ENCODE assay signal across 2 cellular contexts in the genomic region with DNA sequence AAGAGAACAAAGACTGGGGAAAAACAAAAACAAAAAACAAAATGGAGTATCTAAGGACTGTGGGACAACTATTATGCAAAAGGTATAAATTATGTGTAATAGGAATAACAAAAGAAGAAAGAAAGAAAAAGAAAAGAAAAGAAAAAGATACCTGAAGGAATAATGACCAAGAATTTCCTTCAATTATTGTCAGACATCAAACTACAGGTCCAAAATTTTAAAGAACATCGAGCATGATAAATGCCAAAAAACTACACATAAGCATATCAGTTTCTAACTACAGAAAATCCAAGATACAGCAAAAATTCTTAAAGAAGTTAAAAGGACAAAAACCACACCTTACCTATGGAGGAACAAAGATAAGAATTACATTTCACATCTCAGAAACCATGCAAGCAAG.
A peak's percentile ranks its signal among the peaks of the same experiment; 100 is the strongest.
TF ChIP-seq lines count a peak whose summit lies in the region.

No MANE protein-coding gene starts in this region.

TF ChIP-seq in GM23338, 12 proteins besides CTCF, POLR2A, EP300 and RAD21 (continues in another document):
- no peak for TF ChIP-seq REST (IDR thresholded peaks at IDR 0.05; ENCODE audit: unreplicated experiment)
- no peak for TF ChIP-seq NANOG (IDR thresholded peaks at IDR 0.05; ENCODE audit: borderline replicate concordance)
- TF ChIP-seq ZNF114 (CRISPR knock-in tag; IDR thresholded peaks at IDR 0.05), result no peak
- no peak for TF ChIP-seq POLR2AphosphoS5 (IDR thresholded peaks at IDR 0.05; ENCODE audit: low read depth)
- no peak for TF ChIP-seq STAT1 (IDR thresholded peaks at IDR 0.05; ENCODE audit: unreplicated experiment)
- no peak for TF ChIP-seq EZH2phosphoT487 (IDR thresholded peaks at IDR 0.05; ENCODE audit: unreplicated experiment)
- TF ChIP-seq, protein P1, sequence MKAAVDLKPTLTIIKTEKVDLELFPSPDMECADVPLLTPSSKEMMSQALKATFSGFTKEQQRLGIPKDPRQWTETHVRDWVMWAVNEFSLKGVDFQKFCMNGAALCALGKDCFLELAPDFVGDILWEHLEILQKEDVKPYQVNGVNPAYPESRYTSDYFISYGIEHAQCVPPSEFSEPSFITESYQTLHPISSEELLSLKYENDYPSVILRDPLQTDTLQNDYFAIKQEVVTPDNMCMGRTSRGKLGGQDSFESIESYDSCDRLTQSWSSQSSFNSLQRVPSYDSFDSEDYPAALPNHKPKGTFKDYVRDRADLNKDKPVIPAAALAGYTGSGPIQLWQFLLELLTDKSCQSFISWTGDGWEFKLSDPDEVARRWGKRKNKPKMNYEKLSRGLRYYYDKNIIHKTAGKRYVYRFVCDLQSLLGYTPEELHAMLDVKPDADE (IDR thresholded peaks at IDR 0.05), result no peak
- no peak for TF ChIP-seq EZH2 (IDR thresholded peaks at IDR 0.05; ENCODE audit: low read depth, unreplicated experiment)
- no peak for TF ChIP-seq CREB1 (CRISPR knock-in tag; IDR thresholded peaks at IDR 0.05; ENCODE audit: low read depth)
- TF ChIP-seq, protein P2, sequence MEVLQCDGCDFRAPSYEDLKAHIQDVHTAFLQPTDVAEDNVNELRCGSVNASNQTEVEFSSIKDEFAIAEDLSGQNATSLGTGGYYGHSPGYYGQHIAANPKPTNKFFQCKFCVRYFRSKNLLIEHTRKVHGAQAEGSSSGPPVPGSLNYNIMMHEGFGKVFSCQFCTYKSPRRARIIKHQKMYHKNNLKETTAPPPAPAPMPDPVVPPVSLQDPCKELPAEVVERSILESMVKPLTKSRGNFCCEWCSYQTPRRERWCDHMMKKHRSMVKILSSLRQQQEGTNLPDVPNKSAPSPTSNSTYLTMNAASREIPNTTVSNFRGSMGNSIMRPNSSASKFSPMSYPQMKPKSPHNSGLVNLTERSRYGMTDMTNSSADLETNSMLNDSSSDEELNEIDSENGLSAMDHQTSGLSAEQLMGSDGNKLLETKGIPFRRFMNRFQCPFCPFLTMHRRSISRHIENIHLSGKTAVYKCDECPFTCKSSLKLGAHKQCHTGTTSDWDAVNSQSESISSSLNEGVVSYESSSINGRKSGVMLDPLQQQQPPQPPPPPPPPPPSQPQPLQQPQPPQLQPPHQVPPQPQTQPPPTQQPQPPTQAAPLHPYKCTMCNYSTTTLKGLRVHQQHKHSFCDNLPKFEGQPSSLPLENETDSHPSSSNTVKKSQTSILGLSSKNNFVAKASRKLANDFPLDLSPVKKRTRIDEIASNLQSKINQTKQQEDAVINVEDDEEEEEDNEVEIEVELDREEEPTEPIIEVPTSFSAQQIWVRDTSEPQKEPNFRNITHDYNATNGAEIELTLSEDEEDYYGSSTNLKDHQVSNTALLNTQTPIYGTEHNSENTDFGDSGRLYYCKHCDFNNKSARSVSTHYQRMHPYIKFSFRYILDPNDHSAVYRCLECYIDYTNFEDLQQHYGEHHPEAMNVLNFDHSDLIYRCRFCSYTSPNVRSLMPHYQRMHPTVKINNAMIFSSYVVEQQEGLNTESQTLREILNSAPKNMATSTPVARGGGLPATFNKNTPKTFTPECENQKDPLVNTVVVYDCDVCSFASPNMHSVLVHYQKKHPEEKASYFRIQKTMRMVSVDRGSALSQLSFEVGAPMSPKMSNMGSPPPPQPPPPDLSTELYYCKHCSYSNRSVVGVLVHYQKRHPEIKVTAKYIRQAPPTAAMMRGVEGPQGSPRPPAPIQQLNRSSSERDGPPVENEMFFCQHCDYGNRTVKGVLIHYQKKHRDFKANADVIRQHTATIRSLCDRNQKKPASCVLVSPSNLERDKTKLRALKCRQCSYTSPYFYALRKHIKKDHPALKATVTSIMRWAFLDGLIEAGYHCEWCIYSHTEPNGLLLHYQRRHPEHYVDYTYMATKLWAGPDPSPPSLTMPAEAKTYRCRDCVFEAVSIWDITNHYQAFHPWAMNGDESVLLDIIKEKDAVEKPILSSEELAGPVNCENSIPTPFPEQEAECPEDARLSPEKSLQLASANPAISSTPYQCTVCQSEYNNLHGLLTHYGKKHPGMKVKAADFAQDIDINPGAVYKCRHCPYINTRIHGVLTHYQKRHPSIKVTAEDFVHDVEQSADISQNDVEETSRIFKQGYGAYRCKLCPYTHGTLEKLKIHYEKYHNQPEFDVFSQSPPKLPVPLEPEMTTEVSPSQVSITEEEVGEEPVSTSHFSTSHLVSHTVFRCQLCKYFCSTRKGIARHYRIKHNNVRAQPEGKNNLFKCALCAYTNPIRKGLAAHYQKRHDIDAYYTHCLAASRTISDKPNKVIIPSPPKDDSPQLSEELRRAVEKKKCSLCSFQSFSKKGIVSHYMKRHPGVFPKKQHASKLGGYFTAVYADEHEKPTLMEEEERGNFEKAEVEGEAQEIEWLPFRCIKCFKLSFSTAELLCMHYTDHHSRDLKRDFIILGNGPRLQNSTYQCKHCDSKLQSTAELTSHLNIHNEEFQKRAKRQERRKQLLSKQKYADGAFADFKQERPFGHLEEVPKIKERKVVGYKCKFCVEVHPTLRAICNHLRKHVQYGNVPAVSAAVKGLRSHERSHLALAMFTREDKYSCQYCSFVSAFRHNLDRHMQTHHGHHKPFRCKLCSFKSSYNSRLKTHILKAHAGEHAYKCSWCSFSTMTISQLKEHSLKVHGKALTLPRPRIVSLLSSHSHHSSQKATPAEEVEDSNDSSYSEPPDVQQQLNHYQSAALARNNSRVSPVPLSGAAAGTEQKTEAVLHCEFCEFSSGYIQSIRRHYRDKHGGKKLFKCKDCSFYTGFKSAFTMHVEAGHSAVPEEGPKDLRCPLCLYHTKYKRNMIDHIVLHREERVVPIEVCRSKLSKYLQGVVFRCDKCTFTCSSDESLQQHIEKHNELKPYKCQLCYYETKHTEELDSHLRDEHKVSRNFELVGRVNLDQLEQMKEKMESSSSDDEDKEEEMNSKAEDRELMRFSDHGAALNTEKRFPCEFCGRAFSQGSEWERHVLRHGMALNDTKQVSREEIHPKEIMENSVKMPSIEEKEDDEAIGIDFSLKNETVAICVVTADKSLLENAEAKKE (CRISPR knock-in tag; IDR thresholded peaks at IDR 0.05), result no peak

TF ChIP-seq in HEK293, 187 proteins besides CTCF, POLR2A, EP300 and RAD21:
- peak; percentile 97 for TF ChIP-seq ZNF558 (tag by site-specific recombination; IDR thresholded peaks at IDR 0.05)
- TF ChIP-seq ZNF184 (tag by site-specific recombination; IDR thresholded peaks at IDR 0.05), result no peak
